In genomic region chr1:235128453-235129328, GRCh38 we compare ENCODE assay signal across 8 cellular contexts. TPM values are rescaled to one million over a fixed set of nuclear protein-coding genes. Genes with fewer than 3 reads are reported as not detected.
A peak's percentile ranks its signal among the peaks of the same experiment; 100 is the strongest.
DNase-seq lines count a peak whose midpoint lies in the region; ATAC-seq and TF ChIP-seq lines count a peak whose summit lies in the region.

TSS of gene TOMM20 (minus strand) at chr1:235128837. CDS start at chr1:235128715, 122 bp downstream.

- peaks cover under 1% of the 10 kb centered on the region for H3K4me1 ChIP-seq in parathyroid adenoma
- H3K4me1 ChIP-seq in tibial nerve: peaks cover 0 to 44% (median 24%) of the 10 kb centered on the region in 4 donors

- peak; percentile 12 for TF ChIP-seq CTCF in GM12864 (IDR thresholded peaks at IDR 0.05; ENCODE audit: low read depth, low read length, missing control alignments)
- no peak for TF ChIP-seq CTCF in SU-DHL-6 (IDR thresholded peaks at IDR 0.05; ENCODE audit: insufficient read depth, low read length, poor library complexity, severe bottlenecking)
- TF ChIP-seq CTCF in parathyroid adenoma (IDR thresholded peaks at IDR 0.05): no peak
- TF ChIP-seq CTCF in tibial nerve (IDR thresholded peaks at IDR 0.05): peak in 2 of 5 experiments; percentile 22 to 43

- H3K9ac ChIP-seq in SU-DHL-6 (ENCODE audit: low read length) (peak within 1 kb of the TSS; percentile 99), parathyroid adenoma (peak within 1 kb of the TSS; percentile 67)

- peaks cover 20% of the 10 kb centered on the region for H3K4me1 Mint-ChIP-seq in activated naive CD8-positive, alpha-beta T cell treated with anti-CD3 and anti-CD28 coated beads, Interleukin-2, amount 10 ng/mL, durations not matched to agents 7 days and 5 days

- H3K4me2 ChIP-seq in SU-DHL-6 (ENCODE audit: low read depth, low read length, poor library complexity, severe bottlenecking) (peak within 1 kb of the TSS; percentile 96), parathyroid adenoma (ENCODE audit: low read length) (peak within 1 kb of the TSS; percentile 69)

- H3K9me3 Mint-ChIP-seq in activated naive CD8-positive, alpha-beta T cell treated with anti-CD3 and anti-CD28 coated beads, Interleukin-2, amount 10 ng/mL, durations not matched to agents 7 days and 5 days: no peaks in the 10 kb centered on the region

- H2AFZ ChIP-seq in SU-DHL-6 (ENCODE audit: low read depth, low read length, severe bottlenecking) (peak within 1 kb of the TSS; percentile 84), parathyroid adenoma (peak within 1 kb of the TSS; percentile 89)

- no peaks in the 10 kb centered on the region for H3K27me3 Mint-ChIP-seq in activated naive CD8-positive, alpha-beta T cell treated with anti-CD3 and anti-CD28 coated beads, Interleukin-2, amount 10 ng/mL, durations not matched to agents 7 days and 5 days

- H3K27me3 ChIP-seq in SU-DHL-6 (ENCODE audit: low read length) (no peaks in the 10 kb centered on the region), parathyroid adenoma (ENCODE audit: control insufficient read depth, insufficient read depth, low read length) (no peaks in the 10 kb centered on the region), tibial nerve (no peaks in the 10 kb centered on the region)

- peak within 1 kb of the TSS; percentile 83 for H3K4me3 ChIP-seq in GM12864 (ENCODE audit: low read depth, low read length)
- peak within 1 kb of the TSS; percentile 96 for H3K4me3 ChIP-seq in SU-DHL-6 (ENCODE audit: insufficient read depth, low read length, poor library complexity, severe bottlenecking)
- peak within 1 kb of the TSS; percentile 79 for H3K4me3 ChIP-seq in parathyroid adenoma (ENCODE audit: low read depth, low read length)
- peak within 1 kb of the TSS; percentile 74 to 96 (median 90) for H3K4me3 ChIP-seq in tibial nerve

- DNase-seq in GM12864 (ENCODE audit: low read depth) (peak; percentile 93), NCI-H128 (lab: John Stamatoyannopoulos, UW; ENCODE audit: unreplicated experiment) (peak; percentile 99), Right ventricle myocardium superior (peak; percentile 98), tibial nerve (ENCODE audit: low spot score in 2 of 2) (peak; percentile 84 to 87)
- DNase-seq in activated naive CD8-positive, alpha-beta T cell treated with anti-CD3 and anti-CD28 coated beads, Interleukin-2, amount 10 ng/mL, durations not matched to agents 7 days and 5 days: peak; percentile 95

- peaks cover 50% of the 10 kb centered on the region for H3K79me2 ChIP-seq in SU-DHL-6 (ENCODE audit: insufficient read depth, low read length)
- peaks cover 23% of the 10 kb centered on the region for H3K79me2 ChIP-seq in parathyroid adenoma

- peaks cover 30% of the 10 kb centered on the region for H3K36me3 Mint-ChIP-seq in activated naive CD8-positive, alpha-beta T cell treated with anti-CD3 and anti-CD28 coated beads, Interleukin-2, amount 10 ng/mL, durations not matched to agents 7 days and 5 days

- ATAC-seq in HG02678 (IDR thresholded peaks at IDR 0.05; ENCODE audit: unreplicated experiment): peak; percentile 94
- ATAC-seq in activated naive CD8-positive, alpha-beta T cell treated with anti-CD3 and anti-CD28 coated beads, Interleukin-2, amount 10 ng/mL, durations not matched to agents 7 days and 5 days (ENCODE audit: low read depth): peak; percentile 97
- peak; percentile 99 for ATAC-seq in Right ventricle myocardium superior (ENCODE audit: poor library complexity)

- WGBS in tibial nerve, 2 donors: 2 to 5% methylated on average over 13 to 45 of the region's 67 CpGs

- peak within 1 kb of the TSS; percentile 98 for H3K4me3 Mint-ChIP-seq in activated naive CD8-positive, alpha-beta T cell treated with anti-CD3 and anti-CD28 coated beads, Interleukin-2, amount 10 ng/mL, durations not matched to agents 7 days and 5 days

- peak; percentile 74 to 92 for TF ChIP-seq EP300 in tibial nerve (IDR thresholded peaks at IDR 0.05)

- H3K9me2 ChIP-seq in SU-DHL-6 (replicated peaks; ENCODE audit: insufficient read depth, low read length): no peaks in the 10 kb centered on the region

- peak within 1 kb of the TSS; percentile 98 for H3K27ac Mint-ChIP-seq in activated naive CD8-positive, alpha-beta T cell treated with anti-CD3 and anti-CD28 coated beads, Interleukin-2, amount 10 ng/mL, durations not matched to agents 7 days and 5 days

- intact Hi-C loops in Right ventricle myocardium superior (cut with DNase I): no loop called here

- H4K20me1 ChIP-seq in SU-DHL-6 (ENCODE audit: low read depth, low read length): peaks cover 22% of the 10 kb centered on the region; the same call in 1 of the 2 replicates

- POLR2A ChIA-PET in activated naive CD8-positive, alpha-beta T cell treated with anti-CD3 and anti-CD28 coated beads, Interleukin-2, amount 10 ng/mL, durations not matched to agents 7 days and 5 days (lab: Charles Lee): interaction anchor here (0.5 to 3.4 kb wide), 6 partner anchors 17 to 671 kb away, joined by 3 to 18 read pairs (median 4); partner anchors contain the start of gene RBM34

- H3K36me3 ChIP-seq in SU-DHL-6 (ENCODE audit: low read length) (peaks cover 16% of the 10 kb centered on the region), parathyroid adenoma (ENCODE audit: control insufficient read depth, insufficient read depth, low read length) (no peaks in the 10 kb centered on the region), tibial nerve (peaks cover 0 to 45% (median 0%) of the 10 kb centered on the region in 3 donors)

- peak; percentile 42 to 66 for TF ChIP-seq POLR2A in tibial nerve (IDR thresholded peaks at IDR 0.05)

- H3F3A ChIP-seq in SU-DHL-6 (ENCODE audit: insufficient read depth): peaks cover 34% of the 10 kb centered on the region

- H3K9me3 ChIP-seq in SU-DHL-6 (ENCODE audit: insufficient read depth, low read length): no peaks in the 10 kb centered on the region
- no peaks in the 10 kb centered on the region for H3K9me3 ChIP-seq in parathyroid adenoma (ENCODE audit: control insufficient read depth, low read length)
- no peaks in the 10 kb centered on the region for H3K9me3 ChIP-seq in tibial nerve

- H3K27ac ChIP-seq in SU-DHL-6 (ENCODE audit: low read depth, low read length) (peak within 1 kb of the TSS; percentile 71), parathyroid adenoma (peak within 1 kb of the TSS; percentile 75), tibial nerve (peak within 1 kb of the TSS; percentile 81 to 94 (median 90))

RNA-seq across cellular contexts. Expression of gene TOMM20, which starts in this region (rescaled TPM):
- total RNA-seq in activated naive CD8-positive, alpha-beta T cell treated with anti-CD3 and anti-CD28 coated beads, Interleukin-2, amount 10 ng/mL, durations not matched to agents 7 days and 5 days: 10 to 100 TPM; 81.2 to 95.5 TPM
- total RNA-seq in Right ventricle myocardium superior (76.7 TPM), tibial nerve (100 to 1,000 TPM in 1 of 4 donors, 10 to 100 TPM in 3; 57.6 to 105 (median 83.1) TPM)

Comparison
In these comparisons a context has a peak if more than half of its experiments do, and no peak if none do; other contexts are left out.
1. Peak in every context shown above with its lines: DNase-seq, ATAC-seq, H3K4me3 ChIP-seq and H3K27ac ChIP-seq.